Comparison of ENCODE assay signal across 17 cellular contexts in the genomic region with DNA sequence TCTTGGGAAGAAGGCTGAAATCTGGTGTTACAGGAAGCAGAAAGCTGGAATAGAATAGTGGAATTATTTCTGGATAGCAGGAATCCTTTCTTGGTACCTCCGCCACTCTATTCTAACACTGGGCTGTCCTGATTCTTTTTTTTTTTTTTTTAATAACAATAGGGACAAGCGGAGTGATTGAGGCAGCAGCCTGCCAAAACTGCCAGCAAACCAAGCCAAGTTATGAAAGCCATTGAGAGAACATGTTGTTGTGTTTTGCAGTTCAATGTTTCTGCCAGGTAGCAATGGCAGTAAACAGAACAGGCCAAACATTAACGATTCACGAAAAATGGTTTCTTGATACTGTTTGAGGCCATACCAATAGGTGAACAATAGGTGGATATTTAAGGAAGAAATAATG. TPM values are rescaled to one million over a fixed set of nuclear protein-coding genes. Genes with fewer than 3 reads are reported as not detected.
A peak's percentile ranks its signal among the peaks of the same experiment; 100 is the strongest.
DNase-seq lines count a peak whose midpoint lies in the region; ATAC-seq, FAIRE-seq and TF ChIP-seq lines count a peak whose summit lies in the region.
"Had no signal": no experiment of that assay in that cellular context is flagged by ENCODE, and none has a peak within 500 bp of the region (broad histone marks: within the 10 kb centered on the region; RNA-seq: fewer than 3 reads in every experiment).

No MANE protein-coding gene starts in this region.

- H2AFZ ChIP-seq in HepG2 (ENCODE audit: low read length) = no peak overlapping the region

- in situ Hi-C loops in HepG2 (cut with HindIII; ENCODE audit: extremely low pct_ligation_motif_present, low pct_unique_long_range_greater_than_20kb) = no loop called here

- no peak overlapping the region for H3K4me2 ChIP-seq in HepG2 (ENCODE audit: low read depth, low read length)

- H3K4me1 ChIP-seq in liver (ENCODE audit: control insufficient read depth in 4 of 4, insufficient read depth in 4 of 4, low read length in 3 of 4) = peaks cover 6 to 17% (median 10%) of the 10 kb centered on the region in 4 donors
- peaks cover 24% of the 10 kb centered on the region for H3K4me1 ChIP-seq in HepG2 (ENCODE audit: insufficient read depth, low read length)
- no peaks in the 10 kb centered on the region for H3K4me1 ChIP-seq in mucosa of descending colon (ENCODE audit: low read depth)

- ATAC-seq in HepG2 (no peak), GM21367 (IDR thresholded peaks at IDR 0.05; ENCODE audit: unreplicated experiment) (no peak), mucosa of descending colon (no peak)

- H3K4me3 ChIP-seq in liver (ENCODE audit: low read depth in 1 of 3, low read length in 3 of 3) = no peak overlapping the region
- no peak overlapping the region for H3K4me3 ChIP-seq in HepG2 (replicated peaks in 1 of 3; ENCODE audit: insufficient read depth in 1 of 3, low read depth in 2 of 3, low read length in 3 of 3)
- H3K4me3 ChIP-seq in mucosa of descending colon = no peak overlapping the region

- 45% methylated on average over 4 of the region's 4 CpGs for WGBS in liver
- WGBS in HepG2 (ENCODE audit: low lambda C conversion rate) = 82% methylated on average over 4 of the region's 4 CpGs

- no peaks in the 10 kb centered on the region for H3K79me2 ChIP-seq in HepG2 (ENCODE audit: insufficient read depth, low read length)

- no peaks in the 10 kb centered on the region for H4K20me1 ChIP-seq in HepG2 (ENCODE audit: insufficient read depth, low read length)

- TF ChIP-seq POLR2A in HepG2 (IDR thresholded peaks at IDR 0.05; ENCODE audit: insufficient read depth in 1 of 2, low read depth in 2 of 2, low read length in 2 of 2) = no peak

- no peak for TF ChIP-seq EP300 in HepG2 (IDR thresholded peaks at IDR 0.05; ENCODE audit: low read depth in 2 of 2, low read length in 2 of 2)
- TF ChIP-seq EP300 in HepG2 (CRISPR knock-in tag; IDR thresholded peaks at IDR 0.05; ENCODE audit: borderline replicate concordance) = no peak

- CTCF ChIA-PET in HepG2 (lab: Yijun Ruan, JAX; ENCODE audit: low intra/inter-chr PET ratio, low total read pairs) = no interaction called here

- H3K9me3 ChIP-seq in liver (ENCODE audit: control insufficient read depth in 4 of 4, low read length in 3 of 4) = no peaks in the 10 kb centered on the region
- no peaks in the 10 kb centered on the region for H3K9me3 ChIP-seq in HepG2 (ENCODE audit: low read length)
- no peaks in the 10 kb centered on the region for H3K9me3 ChIP-seq in mucosa of descending colon

- BruUV-seq in HepG2 (replicated peaks; lab: Mats Ljungman, UMichigan) = no TSS peak

- no peak for TF ChIP-seq RAD21 in liver (IDR thresholded peaks at IDR 0.05)
- no peak for TF ChIP-seq RAD21 in HepG2 (CRISPR knock-in tag; IDR thresholded peaks at IDR 0.05)

- TF ChIP-seq CTCF in liver (IDR thresholded peaks at IDR 0.05; ENCODE audit: low read depth, low read length, missing input control) (no peak), HepG2 (CRISPR knock-in tag; IDR thresholded peaks at IDR 0.05) (no peak), mucosa of descending colon (IDR thresholded peaks at IDR 0.05) (no peak)

- POLR2A ChIA-PET in HepG2 (lab: Yijun Ruan, JAX) = no interaction called here

- peak; percentile 93 for DNase-seq in NCI-H2029 treated with DMSO at 0.1 percent for 48 hours (lab: John Stamatoyannopoulos, UW)
- no peak for DNase-seq in NCI-H2029 (lab: John Stamatoyannopoulos, UW)
- DNase-seq in HepG2 (ENCODE audit: low spot score) = no peak
- peak; percentile 19 to 66 for DNase-seq in cerebellar nuclear complex (lab: John Stamatoyannopoulos, UW)
- DNase-seq in A172 (ENCODE audit: low spot score) = no peak
- DNase-seq in mucosa of descending colon = no peak
- DNase-seq: H7, NCI-H1436, NCI-H69 had no signal

- no peaks in the 10 kb centered on the region for H3K36me3 ChIP-seq in liver (ENCODE audit: control insufficient read depth in 4 of 4, insufficient read depth in 3 of 4, low read depth in 1 of 4, low read length in 3 of 4)
- no peaks in the 10 kb centered on the region; a peak in 1 of 5 replicates for H3K36me3 ChIP-seq in HepG2 (replicated peaks in 1 of 2; ENCODE audit: control insufficient read depth in 1 of 2, insufficient read depth in 2 of 2, low read length in 2 of 2)
- H3K36me3 ChIP-seq in mucosa of descending colon (ENCODE audit: low read depth) = no peaks in the 10 kb centered on the region

- H3K9ac ChIP-seq in liver (ENCODE audit: low read depth in 1 of 2, low read length in 2 of 2) = peak overlapping the region in 1 of 2 donors; percentile 22
- no peak overlapping the region for H3K9ac ChIP-seq in HepG2 (ENCODE audit: insufficient read depth, low read depth, low read length)

- no peaks in the 10 kb centered on the region for H3K27me3 ChIP-seq in liver (ENCODE audit: control insufficient read depth in 4 of 4, insufficient read depth in 4 of 4, low read length in 3 of 4)
- H3K27me3 ChIP-seq in HepG2 (ENCODE audit: control insufficient read depth in 1 of 2, insufficient read depth in 2 of 2, low read length in 2 of 2) = 0 out of 5 replicates have a peak, but pooled peaks cover 0 to 6% of the 10 kb centered on the region in 2 experiments

- intact Hi-C loops in HepG2 (cut with micrococcal nuclease; ENCODE audit: unreplicated experiment) = no loop called here
- intact Hi-C loops in mucosa of descending colon (cut with DNase I, micrococcal nuclease) = no loop called here

- peak overlapping the region in 1 of 2 donors; percentile 25 for H3K27ac ChIP-seq in liver (ENCODE audit: low read depth in 1 of 2, low read length in 2 of 2)
- no peak overlapping the region for H3K27ac ChIP-seq in HepG2 (ENCODE audit: extremely low read length, insufficient read depth, low read length)

- no peak for FAIRE-seq in HepG2 (lab: Jason Lieb, UNC)
- FAIRE-seq: A204.1, D721Med had no signal

RNA-seq across cellular contexts. Expression of a gene that starts 47.1 kb away (rescaled TPM):
- total RNA-seq in liver = under 1 TPM; 0.09 to 0.33 TPM
- under 1 TPM; 0.03 to 0.26 TPM for polyA plus RNA-seq in liver
- not detected in 2 replicates for total RNA-seq in HepG2 (2016; rRNA removed; fragmentation: Illumina TruSeq; extraction: Trizol)
- not detected in 2 replicates for total RNA-seq in HepG2 (2016; cell fraction: cytosol; rRNA removed; fragmentation: Illumina TruSeq; extraction: Trizol; ENCODE audit: low read depth)
- 0.11 TPM in 1 of 2 replicates, not detected in the other for total RNA-seq in HepG2 (2016; cell fraction: insoluble cytoplasmic fraction; rRNA removed; fragmentation: Illumina TruSeq; extraction: Trizol)
- not detected in 2 replicates for total RNA-seq in HepG2 (2016; cell fraction: membrane; rRNA removed; fragmentation: Illumina TruSeq; extraction: Trizol)
- 0.09 and 0.12 TPM in 2 replicates for total RNA-seq in HepG2 (2016; cell fraction: nucleus; rRNA removed; fragmentation: Illumina TruSeq; extraction: Trizol)
- polyA plus RNA-seq in HepG2 (2011; rRNA removed) = 0.42 and 0.46 TPM in 2 replicates
- 0.16 and 0.17 TPM in 2 replicates for polyA plus RNA-seq in HepG2 (2011; cell fraction: cytosol; rRNA removed)
- polyA plus RNA-seq in HepG2 (2011; cell fraction: nucleus; rRNA removed) = 0.64 and 1.1 TPM in 2 replicates
- 0.05 and 0.16 TPM in 2 replicates for polyA plus RNA-seq in HepG2 (2012)
- polyA plus RNA-seq in HepG2 (2016; cell fraction: cytosol; fragmentation: Illumina TruSeq; extraction: Trizol; ENCODE audit: low read depth) = not detected in 2 replicates
- 0.11 TPM in 1 of 2 replicates, not detected in the other for polyA plus RNA-seq in HepG2 (2016; cell fraction: insoluble cytoplasmic fraction; fragmentation: Illumina TruSeq; extraction: Trizol; ENCODE audit: low read depth)
- polyA plus RNA-seq in HepG2 (2016; cell fraction: membrane; fragmentation: Illumina TruSeq; extraction: Trizol; ENCODE audit: low read depth) = not detected in 2 replicates
- polyA plus RNA-seq in HepG2 (2016; cell fraction: nucleus; fragmentation: Illumina TruSeq; extraction: Trizol; ENCODE audit: insufficient read depth, low read depth) = 0.15 and 0.28 TPM in 2 replicates
- 0.42 TPM in 1 of 2 replicates, not detected in the other for polyA minus RNA-seq in HepG2 (2011; rRNA and poly(A)+ RNA removed; ENCODE audit: low replicate concordance)
- polyA minus RNA-seq in HepG2 (2011; cell fraction: cytosol; rRNA and poly(A)+ RNA removed) = 0.26 TPM in 1 of 2 replicates, not detected in the other
- polyA minus RNA-seq in HepG2 (2011; cell fraction: nucleus; rRNA and poly(A)+ RNA removed) = 0.39 and 0.50 TPM in 2 replicates
- not detected in 2 replicates for total RNA-seq in A172 (2014; rRNA removed; shearing (Covaris generic))
- 1 to 10 TPM in 1 of 3 donors, under 1 TPM in 2; 0.28 to 1.0 (median 0.35) TPM for total RNA-seq in mucosa of descending colon
- total RNA-seq: B cell, NCI-H460, SK-MEL-5 had no signal
- polyA plus RNA-seq: IgD-negative memory B cell had no signal

RNA-seq across cellular contexts. Expression of a gene that starts 50.3 kb away (rescaled TPM):
- 10 to 100 TPM; 51.0 to 82.7 TPM for total RNA-seq in liver
- polyA plus RNA-seq in liver = 10 to 100 TPM; 16.9 to 20.9 TPM
- 67.3 and 74.9 TPM in 2 replicates for total RNA-seq in HepG2 (2016; rRNA removed; fragmentation: Illumina TruSeq; extraction: Trizol)
- total RNA-seq in HepG2 (2016; cell fraction: cytosol; rRNA removed; fragmentation: Illumina TruSeq; extraction: Trizol; ENCODE audit: low read depth) = 7.2 and 7.5 TPM in 2 replicates
- 67.5 and 68.5 TPM in 2 replicates for total RNA-seq in HepG2 (2016; cell fraction: insoluble cytoplasmic fraction; rRNA removed; fragmentation: Illumina TruSeq; extraction: Trizol)
- 20.7 and 21.7 TPM in 2 replicates for total RNA-seq in HepG2 (2016; cell fraction: membrane; rRNA removed; fragmentation: Illumina TruSeq; extraction: Trizol)
- total RNA-seq in HepG2 (2016; cell fraction: nucleus; rRNA removed; fragmentation: Illumina TruSeq; extraction: Trizol) = 113 and 120 TPM in 2 replicates
- polyA plus RNA-seq in HepG2 (2011; rRNA removed) = 52.0 and 66.3 TPM in 2 replicates
- 29.4 and 43.0 TPM in 2 replicates for polyA plus RNA-seq in HepG2 (2011; cell fraction: cytosol; rRNA removed)
- 53.6 and 57.1 TPM in 2 replicates for polyA plus RNA-seq in HepG2 (2011; cell fraction: nucleus; rRNA removed)
- polyA plus RNA-seq in HepG2 (2012) = 53.3 and 55.6 TPM in 2 replicates
- polyA plus RNA-seq in HepG2 (2016; cell fraction: cytosol; fragmentation: Illumina TruSeq; extraction: Trizol; ENCODE audit: low read depth) = 2.4 and 3.2 TPM in 2 replicates
- polyA plus RNA-seq in HepG2 (2016; cell fraction: insoluble cytoplasmic fraction; fragmentation: Illumina TruSeq; extraction: Trizol; ENCODE audit: low read depth) = 53.0 and 55.3 TPM in 2 replicates
- 8.8 and 9.7 TPM in 2 replicates for polyA plus RNA-seq in HepG2 (2016; cell fraction: membrane; fragmentation: Illumina TruSeq; extraction: Trizol; ENCODE audit: low read depth)
- polyA plus RNA-seq in HepG2 (2016; cell fraction: nucleus; fragmentation: Illumina TruSeq; extraction: Trizol; ENCODE audit: insufficient read depth, low read depth) = 90.3 and 105 TPM in 2 replicates
- 75.6 and 86.1 TPM in 2 replicates for polyA minus RNA-seq in HepG2 (2011; rRNA and poly(A)+ RNA removed; ENCODE audit: low replicate concordance)
- polyA minus RNA-seq in HepG2 (2011; cell fraction: cytosol; rRNA and poly(A)+ RNA removed) = 50.6 and 54.7 TPM in 2 replicates
- polyA minus RNA-seq in HepG2 (2011; cell fraction: nucleus; rRNA and poly(A)+ RNA removed) = 204 and 254 TPM in 2 replicates
- total RNA-seq in A172 (2014; rRNA removed; shearing (Covaris generic)) = 41.4 and 50.2 TPM in 2 replicates
- 10 to 100 TPM; 56.1 to 67.7 (median 63.2) TPM for total RNA-seq in mucosa of descending colon

RNA-seq across cellular contexts. Expression of a gene that starts 56.4 kb away (rescaled TPM):
- total RNA-seq in liver (10 to 100 TPM; 38.7 to 41.2 TPM), HepG2 (2016; rRNA removed; fragmentation: Illumina TruSeq; extraction: Trizol) (142 and 184 TPM in 2 replicates), mucosa of descending colon (10 to 100 TPM; 57.3 to 84.3 (median 75.8) TPM)
- polyA plus RNA-seq in liver (10 to 100 TPM; 11.9 to 27.2 TPM), HepG2 (2011; rRNA removed) (50.6 and 56.4 TPM in 2 replicates)
- total RNA-seq in HepG2 (2016; cell fraction: cytosol; rRNA removed; fragmentation: Illumina TruSeq; extraction: Trizol; ENCODE audit: low read depth) = 27.0 and 30.7 TPM in 2 replicates
- 139 and 172 TPM in 2 replicates for total RNA-seq in HepG2 (2016; cell fraction: insoluble cytoplasmic fraction; rRNA removed; fragmentation: Illumina TruSeq; extraction: Trizol)
- total RNA-seq in HepG2 (2016; cell fraction: membrane; rRNA removed; fragmentation: Illumina TruSeq; extraction: Trizol) = 53.8 and 63.2 TPM in 2 replicates
- total RNA-seq in HepG2 (2016; cell fraction: nucleus; rRNA removed; fragmentation: Illumina TruSeq; extraction: Trizol) = 163 and 181 TPM in 2 replicates
- polyA plus RNA-seq in HepG2 (2011; cell fraction: cytosol; rRNA removed) = 22.5 and 36.0 TPM in 2 replicates
- 66.5 and 79.9 TPM in 2 replicates for polyA plus RNA-seq in HepG2 (2011; cell fraction: nucleus; rRNA removed)
- polyA plus RNA-seq in HepG2 (2012) = 57.5 and 57.8 TPM in 2 replicates
- polyA plus RNA-seq in HepG2 (2016; cell fraction: cytosol; fragmentation: Illumina TruSeq; extraction: Trizol; ENCODE audit: low read depth) = 7.4 and 8.0 TPM in 2 replicates
- 125 and 129 TPM in 2 replicates for polyA plus RNA-seq in HepG2 (2016; cell fraction: insoluble cytoplasmic fraction; fragmentation: Illumina TruSeq; extraction: Trizol; ENCODE audit: low read depth)
- polyA plus RNA-seq in HepG2 (2016; cell fraction: membrane; fragmentation: Illumina TruSeq; extraction: Trizol; ENCODE audit: low read depth) = 21.8 and 23.6 TPM in 2 replicates
- polyA plus RNA-seq in HepG2 (2016; cell fraction: nucleus; fragmentation: Illumina TruSeq; extraction: Trizol; ENCODE audit: insufficient read depth, low read depth) = 173 and 179 TPM in 2 replicates
- 76.8 and 87.1 TPM in 2 replicates for polyA minus RNA-seq in HepG2 (2011; rRNA and poly(A)+ RNA removed; ENCODE audit: low replicate concordance)
- polyA minus RNA-seq in HepG2 (2011; cell fraction: cytosol; rRNA and poly(A)+ RNA removed) = 63.8 and 80.5 TPM in 2 replicates
- 233 and 277 TPM in 2 replicates for polyA minus RNA-seq in HepG2 (2011; cell fraction: nucleus; rRNA and poly(A)+ RNA removed)
- total RNA-seq in A172 (2014; rRNA removed; shearing (Covaris generic)) = 57.0 and 64.4 TPM in 2 replicates

Comparison
In these comparisons a context has a peak if more than half of its experiments do, and no peak if none do; other contexts are left out.
1. DNase-seq: peak in NCI-H2029 treated with DMSO at 0.1 percent for 48 hours (single experiment) and cerebellar nuclear complex (2 of 2); none in NCI-H2029 (single experiment), HepG2 (single experiment), A172 (single experiment) and mucosa of descending colon (0 of 3).